1 cellular context compared by ENCODE assay signal in the genomic region with DNA sequence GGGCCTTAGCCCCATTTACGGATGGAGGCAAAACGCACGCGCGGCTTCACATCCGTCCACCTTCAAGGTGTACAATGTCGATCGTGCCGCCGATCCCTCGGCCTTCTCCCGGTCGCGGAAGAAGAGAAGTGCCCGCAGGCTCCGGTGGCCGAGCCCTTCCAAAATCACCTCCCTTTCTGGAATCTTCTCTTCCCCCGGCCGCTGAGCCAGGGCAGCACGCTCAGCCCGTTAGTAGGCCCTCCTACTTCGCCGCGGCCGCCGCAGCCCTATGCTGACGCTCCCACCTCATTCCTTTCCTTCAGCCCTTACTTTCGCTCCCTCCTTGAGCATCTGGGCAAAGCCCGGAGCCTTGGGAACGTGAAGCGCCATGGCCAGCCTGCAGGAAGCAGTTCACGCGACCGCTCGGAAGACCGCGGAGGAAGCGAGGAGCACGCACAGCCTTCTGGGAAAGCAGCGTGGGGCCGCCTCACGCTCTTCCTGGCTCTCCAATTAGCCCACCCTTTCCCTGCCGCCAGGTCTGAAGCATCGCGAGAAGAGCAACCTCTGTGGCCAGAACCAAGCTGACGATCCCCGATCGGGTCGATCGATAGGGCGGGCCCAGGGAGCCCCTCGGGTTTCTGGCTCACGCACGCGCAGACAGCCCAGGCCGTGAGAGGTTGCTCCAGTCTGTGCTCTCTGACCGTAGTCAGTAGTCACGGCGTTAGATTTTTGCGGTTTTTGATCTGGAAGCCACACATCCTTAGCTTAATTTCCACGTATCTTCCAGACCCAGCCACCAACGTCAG.
TF ChIP-seq lines count a peak whose summit lies in the region.

Gene CCT8, minus strand, starts transcription at position 427 of the 785 bp plus-strand sequence. Its CDS starts 58 bp downstream, at position 369.

TF ChIP-seq in HepG2, 621 proteins besides CTCF, POLR2A, EP300 and RAD21 (continued from another document and continues in another):
- TF ChIP-seq ZGPAT (CRISPR knock-in tag; IDR thresholded peaks at IDR 0.05), result peak; percentile 91
- no peak for TF ChIP-seq CENPX (CRISPR knock-in tag; IDR thresholded peaks at IDR 0.05)
- TF ChIP-seq ZNF552 (CRISPR knock-in tag; IDR thresholded peaks at IDR 0.05; ENCODE audit: borderline replicate concordance), result peak; percentile 39; the same call in 1 of the 2 replicates
- no peak for TF ChIP-seq ZSCAN30 (CRISPR knock-in tag; IDR thresholded peaks at IDR 0.05)
- peak; percentile 18; the same call in 1 of the 2 replicates for TF ChIP-seq SP5 (CRISPR knock-in tag; IDR thresholded peaks at IDR 0.05; ENCODE audit: borderline replicate concordance, low read depth)
- no peak for TF ChIP-seq ZNF75D (CRISPR knock-in tag; IDR thresholded peaks at IDR 0.05; ENCODE audit: borderline replicate concordance)
- TF ChIP-seq MED1 (CRISPR knock-in tag; IDR thresholded peaks at IDR 0.05), result peak; percentile 45; the same call in 1 of the 2 replicates
- TF ChIP-seq KDM1A (CRISPR knock-in tag; IDR thresholded peaks at IDR 0.05), result no peak
- TF ChIP-seq, protein P1, sequence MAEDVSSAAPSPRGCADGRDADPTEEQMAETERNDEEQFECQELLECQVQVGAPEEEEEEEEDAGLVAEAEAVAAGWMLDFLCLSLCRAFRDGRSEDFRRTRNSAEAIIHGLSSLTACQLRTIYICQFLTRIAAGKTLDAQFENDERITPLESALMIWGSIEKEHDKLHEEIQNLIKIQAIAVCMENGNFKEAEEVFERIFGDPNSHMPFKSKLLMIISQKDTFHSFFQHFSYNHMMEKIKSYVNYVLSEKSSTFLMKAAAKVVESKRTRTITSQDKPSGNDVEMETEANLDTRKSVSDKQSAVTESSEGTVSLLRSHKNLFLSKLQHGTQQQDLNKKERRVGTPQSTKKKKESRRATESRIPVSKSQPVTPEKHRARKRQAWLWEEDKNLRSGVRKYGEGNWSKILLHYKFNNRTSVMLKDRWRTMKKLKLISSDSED (CRISPR knock-in tag; IDR thresholded peaks at IDR 0.05), result no peak
- no peak for TF ChIP-seq ZNF644 (CRISPR knock-in tag; IDR thresholded peaks at IDR 0.05; ENCODE audit: low read depth)
- TF ChIP-seq, protein P2, sequence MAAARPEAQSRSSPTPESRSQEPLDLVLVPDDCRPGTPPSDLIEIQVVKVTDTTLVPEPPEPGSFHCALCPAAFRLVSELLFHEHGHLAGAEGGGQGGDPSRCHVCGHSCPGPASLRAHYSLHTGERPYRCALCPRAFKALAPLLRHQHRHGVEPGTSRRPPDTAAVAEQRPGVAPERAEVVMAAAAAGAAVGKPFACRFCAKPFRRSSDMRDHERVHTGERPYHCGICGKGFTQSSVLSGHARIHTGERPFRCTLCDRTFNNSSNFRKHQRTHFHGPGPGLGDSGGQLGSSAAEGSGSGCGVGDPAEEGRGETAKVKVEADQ (CRISPR knock-in tag; IDR thresholded peaks at IDR 0.05; ENCODE audit: borderline replicate concordance), result peak; percentile 35; the same call in 1 of the 2 replicates
- TF ChIP-seq LCORL (IDR thresholded peaks at IDR 0.05), result no peak
- TF ChIP-seq LCORL (CRISPR knock-in tag; IDR thresholded peaks at IDR 0.05), result peak; percentile 78
- TF ChIP-seq, protein P3, sequence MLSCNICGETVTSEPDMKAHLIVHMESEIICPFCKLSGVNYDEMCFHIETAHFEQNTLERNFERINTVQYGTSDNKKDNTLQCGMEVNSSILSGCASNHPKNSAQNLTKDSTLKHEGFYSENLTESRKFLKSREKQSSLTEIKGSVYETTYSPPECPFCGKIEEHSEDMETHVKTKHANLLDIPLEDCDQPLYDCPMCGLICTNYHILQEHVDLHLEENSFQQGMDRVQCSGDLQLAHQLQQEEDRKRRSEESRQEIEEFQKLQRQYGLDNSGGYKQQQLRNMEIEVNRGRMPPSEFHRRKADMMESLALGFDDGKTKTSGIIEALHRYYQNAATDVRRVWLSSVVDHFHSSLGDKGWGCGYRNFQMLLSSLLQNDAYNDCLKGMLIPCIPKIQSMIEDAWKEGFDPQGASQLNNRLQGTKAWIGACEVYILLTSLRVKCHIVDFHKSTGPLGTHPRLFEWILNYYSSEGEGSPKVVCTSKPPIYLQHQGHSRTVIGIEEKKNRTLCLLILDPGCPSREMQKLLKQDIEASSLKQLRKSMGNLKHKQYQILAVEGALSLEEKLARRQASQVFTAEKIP (CRISPR knock-in tag; IDR thresholded peaks at IDR 0.05; ENCODE audit: borderline replicate concordance), result no peak
- TF ChIP-seq HBP1 (CRISPR knock-in tag; IDR thresholded peaks at IDR 0.05; ENCODE audit: low read depth), result no peak; the same call in 1 of the 2 replicates
- 0 out of 2 replicates have a peak, but pooled peaks have one; percentile 54 for TF ChIP-seq ZBTB14 (CRISPR knock-in tag; IDR thresholded peaks at IDR 0.05)
- no peak for TF ChIP-seq ZNF562 (CRISPR knock-in tag; IDR thresholded peaks at IDR 0.05; ENCODE audit: borderline replicate concordance)
- TF ChIP-seq IKZF4 (CRISPR knock-in tag; IDR thresholded peaks at IDR 0.05; ENCODE audit: borderline replicate concordance, low read depth, not compliant biosample characterization), result peak; percentile 32
- TF ChIP-seq ZNF850 (CRISPR knock-in tag; conservative IDR thresholded peaks at IDR 0.05), result no peak
- no peak for TF ChIP-seq ZNF615 (CRISPR knock-in tag; IDR thresholded peaks at IDR 0.05; ENCODE audit: borderline replicate concordance)
- peak; percentile 63; the same call in 1 of the 2 replicates for TF ChIP-seq PHF21A (CRISPR knock-in tag; IDR thresholded peaks at IDR 0.05)
- no peak for TF ChIP-seq NFIC (IDR thresholded peaks at IDR 0.05; ENCODE audit: low read length)
- TF ChIP-seq DMAP1 (CRISPR knock-in tag; IDR thresholded peaks at IDR 0.05), result peak; percentile 94
- TF ChIP-seq TEAD3 (CRISPR knock-in tag; optimal IDR thresholded peaks at IDR 0.05; ENCODE audit: borderline replicate concordance), result peak; percentile 62
- TF ChIP-seq SIX4 (CRISPR knock-in tag; IDR thresholded peaks at IDR 0.05), result peak; percentile 9; the same call in 1 of the 2 replicates
- TF ChIP-seq NCOA1 (CRISPR knock-in tag; IDR thresholded peaks at IDR 0.05), result 0 out of 2 replicates have a peak, but pooled peaks have one; percentile 48
- TF ChIP-seq TFDP1 (CRISPR knock-in tag; IDR thresholded peaks at IDR 0.05; ENCODE audit: borderline replicate concordance), result peak; percentile 87
- TF ChIP-seq, protein P4, sequence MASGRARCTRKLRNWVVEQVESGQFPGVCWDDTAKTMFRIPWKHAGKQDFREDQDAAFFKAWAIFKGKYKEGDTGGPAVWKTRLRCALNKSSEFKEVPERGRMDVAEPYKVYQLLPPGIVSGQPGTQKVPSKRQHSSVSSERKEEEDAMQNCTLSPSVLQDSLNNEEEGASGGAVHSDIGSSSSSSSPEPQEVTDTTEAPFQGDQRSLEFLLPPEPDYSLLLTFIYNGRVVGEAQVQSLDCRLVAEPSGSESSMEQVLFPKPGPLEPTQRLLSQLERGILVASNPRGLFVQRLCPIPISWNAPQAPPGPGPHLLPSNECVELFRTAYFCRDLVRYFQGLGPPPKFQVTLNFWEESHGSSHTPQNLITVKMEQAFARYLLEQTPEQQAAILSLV (CRISPR knock-in tag; IDR thresholded peaks at IDR 0.05; ENCODE audit: borderline replicate concordance), result 0 out of 2 replicates have a peak, but pooled peaks have one; percentile 82
- peak; percentile 91 for TF ChIP-seq SALL1 (CRISPR knock-in tag; IDR thresholded peaks at IDR 0.05)
- no peak for TF ChIP-seq ZNF264 (CRISPR knock-in tag; IDR thresholded peaks at IDR 0.05)
- TF ChIP-seq ZFYVE20 (CRISPR knock-in tag; IDR thresholded peaks at IDR 0.05; ENCODE audit: borderline replicate concordance, low read depth), result no peak
- no peak for TF ChIP-seq CENPT (CRISPR knock-in tag; IDR thresholded peaks at IDR 0.05; ENCODE audit: low read depth)
- TF ChIP-seq, protein P5, sequence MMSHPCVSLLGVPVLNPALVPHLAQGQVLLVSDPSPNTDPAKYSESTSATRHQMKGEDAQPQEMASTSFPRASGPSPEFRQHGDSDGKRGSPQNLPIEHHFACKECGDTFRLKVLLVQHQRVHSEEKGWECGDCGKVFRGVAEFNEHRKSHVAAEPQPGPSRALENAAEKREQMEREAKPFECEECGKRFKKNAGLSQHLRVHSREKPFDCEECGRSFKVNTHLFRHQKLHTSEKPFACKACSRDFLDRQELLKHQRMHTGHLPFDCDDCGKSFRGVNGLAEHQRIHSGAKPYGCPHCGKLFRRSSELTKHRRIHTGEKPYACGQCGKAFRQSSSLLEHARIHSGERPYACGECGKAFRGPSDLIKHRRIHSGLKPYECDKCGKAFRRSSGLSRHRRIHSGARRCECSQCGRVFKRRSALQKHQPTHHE (CRISPR knock-in tag; IDR thresholded peaks at IDR 0.05; ENCODE audit: borderline replicate concordance), result peak; percentile 88
- peak; percentile 57; the same call in 1 of the 2 replicates for TF ChIP-seq MLLT10 (CRISPR knock-in tag; IDR thresholded peaks at IDR 0.05)
- TF ChIP-seq CSRNP2 (CRISPR knock-in tag; conservative IDR thresholded peaks at IDR 0.05; ENCODE audit: low read depth), result no peak
- TF ChIP-seq, protein P6, sequence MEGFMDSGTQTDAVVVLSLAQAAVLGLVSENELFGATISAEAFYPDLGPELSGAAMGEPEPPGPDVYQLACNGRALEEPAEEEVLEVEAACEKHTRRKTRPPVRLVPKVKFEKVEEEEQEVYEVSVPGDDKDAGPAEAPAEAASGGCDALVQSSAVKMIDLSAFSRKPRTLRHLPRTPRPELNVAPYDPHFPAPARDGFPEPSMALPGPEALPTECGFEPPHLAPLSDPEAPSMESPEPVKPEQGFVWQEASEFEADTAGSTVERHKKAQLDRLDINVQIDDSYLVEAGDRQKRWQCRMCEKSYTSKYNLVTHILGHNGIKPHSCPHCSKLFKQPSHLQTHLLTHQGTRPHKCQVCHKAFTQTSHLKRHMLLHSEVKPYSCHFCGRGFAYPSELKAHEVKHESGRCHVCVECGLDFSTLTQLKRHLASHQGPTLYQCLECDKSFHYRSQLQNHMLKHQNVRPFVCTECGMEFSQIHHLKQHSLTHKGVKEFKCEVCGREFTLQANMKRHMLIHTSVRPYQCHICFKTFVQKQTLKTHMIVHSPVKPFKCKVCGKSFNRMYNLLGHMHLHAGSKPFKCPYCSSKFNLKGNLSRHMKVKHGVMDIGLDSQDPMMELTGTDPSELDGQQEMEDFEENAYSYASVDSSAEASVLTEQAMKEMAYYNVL (CRISPR knock-in tag; IDR thresholded peaks at IDR 0.05; ENCODE audit: borderline replicate concordance), result 0 out of 2 replicates have a peak, but pooled peaks have one; percentile 44
- 0 out of 2 replicates have a peak, but pooled peaks have one; percentile 72 for TF ChIP-seq ZNF678 (CRISPR knock-in tag; IDR thresholded peaks at IDR 0.05)
- TF ChIP-seq ZNF7 (CRISPR knock-in tag; IDR thresholded peaks at IDR 0.05), result no peak
- peak; percentile 83 for TF ChIP-seq ZBTB7B (CRISPR knock-in tag; IDR thresholded peaks at IDR 0.05)
- no peak for TF ChIP-seq CHCHD3 (CRISPR knock-in tag; IDR thresholded peaks at IDR 0.05)
- TF ChIP-seq BHLHE40 (IDR thresholded peaks at IDR 0.05; ENCODE audit: low read length), result peak; percentile 76
- TF ChIP-seq PAF1 (CRISPR knock-in tag; IDR thresholded peaks at IDR 0.05), result no peak
- no peak; the same call in 1 of the 2 replicates for TF ChIP-seq ZIK1 (CRISPR knock-in tag; IDR thresholded peaks at IDR 0.05; ENCODE audit: borderline replicate concordance, low read depth)
- TF ChIP-seq GATAD1 (CRISPR knock-in tag; IDR thresholded peaks at IDR 0.05), result peak; percentile 97
